In the genomic region with DNA sequence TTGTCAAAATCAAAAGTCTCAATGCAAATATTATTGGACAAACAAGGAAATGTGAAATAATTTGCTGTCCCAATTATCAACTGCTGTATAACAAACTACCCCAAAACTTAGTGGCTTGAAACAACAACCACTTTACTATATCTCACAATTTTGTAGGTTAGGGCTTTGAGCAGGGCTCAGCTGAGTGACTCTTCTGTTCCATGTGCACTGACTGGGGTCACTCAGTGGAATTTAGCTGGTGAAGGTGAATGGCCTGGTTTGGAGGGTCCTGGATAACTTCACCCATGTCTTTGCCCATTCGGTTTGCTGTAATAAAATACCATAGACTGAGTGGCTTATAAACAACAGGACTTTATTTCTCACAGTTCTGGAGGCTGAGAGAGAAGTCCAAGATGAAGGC, we compare ENCODE assay signal across 40 cellular contexts.
"Had no signal": no experiment of that assay in that cellular context is flagged by ENCODE, and none has a peak within 500 bp of the region (broad histone marks: within the 10 kb centered on the region; RNA-seq: fewer than 3 reads in every experiment).

No MANE protein-coding gene starts in this region.

- H3K27me3 ChIP-seq: adrenal gland, ascending aorta, body of pancreas, brain microvascular endothelial cell, breast epithelium had no signal

- DNase-seq: activated effector memory CD4-positive, alpha-beta T cell treated with anti-CD3 and anti-CD28 coated beads, Interleukin-2, amount 50 U/mL, for 16 hours; activated effector memory CD4-positive, alpha-beta T cell treated with Interleukin-2 at 50 U/mL for 16 hours; activated gamma-delta T cell; activated gamma-delta T cell treated with Interleukin-2 at 50 U/mL for 16 hours; activated naive CD4-positive, alpha-beta T cell; activated naive CD4-positive, alpha-beta T cell treated with anti-CD3 and anti-CD28 coated beads for 36 hours; activated naive CD4-positive, alpha-beta T cell treated with anti-CD3 and anti-CD28 coated beads, Interleukin-2, amount 10 ng/mL, durations not matched to agents 7 days and 5 days; activated naive CD4-positive, alpha-beta T cell treated with anti-CD3 and anti-CD28 coated beads, Interleukin-2, amount 50 U/mL, for 16 hours; activated naive CD4-positive, alpha-beta T cell treated with Interleukin-2 at 50 U/mL for 16 hours; activated naive CD8-positive, alpha-beta T cell treated with anti-CD3 and anti-CD28 coated beads for 36 hours; activated naive CD8-positive, alpha-beta T cell treated with anti-CD3 and anti-CD28 coated beads, Interleukin-2, amount 10 ng/mL, durations not matched to agents 7 days and 5 days; activated naive CD8-positive, alpha-beta T cell treated with anti-CD3 and anti-CD28 coated beads, Interleukin-2, amount 50 U/mL, for 24 hours; activated T-cell treated with anti-CD3 and anti-CD28 coated beads, Interleukin-2, amount 50 U/mL, for 1 hour; activated T-cell treated with anti-CD3 and anti-CD28 coated beads, Interleukin-2, amount 50 U/mL, for 24 hours; activated T-cell treated with anti-CD3 and anti-CD28 coated beads, Interleukin-2, amount 50 U/mL, for 4 hours; activated T-cell treated with anti-CD3 and anti-CD28 coated beads, Interleukin-2, amount 50 U/mL, for 48 hours; activated T-cell treated with anti-CD3 and anti-CD28 coated beads, Interleukin-2, amount 50 U/mL, for 72 hours; adrenal gland; amniotic stem cell; amygdala; anterior cingulate cortex; aorta; body of pancreas; brain microvascular endothelial cell; caudate nucleus; central memory CD4-positive, alpha-beta T cell; cerebellar nuclear complex had no signal

- H3K36me3 ChIP-seq: adrenal gland, ascending aorta, brain microvascular endothelial cell, breast epithelium, cardiac muscle cell had no signal

- H3K27ac Mint-ChIP-seq: activated naive CD4-positive, alpha-beta T cell treated with anti-CD3 and anti-CD28 coated beads for 36 hours; activated naive CD4-positive, alpha-beta T cell treated with anti-CD3 and anti-CD28 coated beads, Interleukin-2, amount 10 ng/mL, durations not matched to agents 7 days and 5 days; activated naive CD4-positive, alpha-beta T cell treated with anti-CD3 and anti-CD28 coated beads, Interleukin-2, amount 50 U/mL, for 24 hours; activated naive CD4-positive, alpha-beta T cell treated with anti-CD3 and anti-CD28 coated beads, Interleukin-2, amount 50 U/mL, for 72 hours; activated naive CD8-positive, alpha-beta T cell; activated naive CD8-positive, alpha-beta T cell treated with anti-CD3 and anti-CD28 coated beads for 36 hours; activated naive CD8-positive, alpha-beta T cell treated with anti-CD3 and anti-CD28 coated beads, Interleukin-2, amount 10 ng/mL, durations not matched to agents 7 days and 5 days; activated naive CD8-positive, alpha-beta T cell treated with anti-CD3 and anti-CD28 coated beads, Interleukin-2, amount 50 U/mL, for 24 hours; activated T-cell treated with anti-CD3 and anti-CD28 coated beads, Interleukin-2, amount 50 U/mL, for 24 hours; activated T-cell treated with anti-CD3 and anti-CD28 coated beads, Interleukin-2, amount 50 U/mL, for 72 hours; activated T-helper 1 cell treated with anti-CD3 and anti-CD28 coated beads, Interleukin-12 subunit alpha, Interleukin-12 subunit beta, Interleukin-2, Interleukin-4 antibody, amounts not matched to agents 30 ng/mL and 10 ng/mL and 1 ng/mL, durations not matched to agents 14 hours and 24 hours and 36 hours; activated T-helper 17 cell treated with anti-CD3 and anti-CD28 coated beads, Interleukin-2, amount 50 U/mL, for 72 hours; activated T-helper 2 cell treated with anti-CD3 and anti-CD28 coated beads, Interferon-gamma antibody, Interleukin-2, Interleukin-4, amounts not matched to agents 10 μg/mL and 5 μg/mL and 100 μg/mL, durations not matched to agents 14 hours and 24 hours and 36 hours; brain had no signal

- H3K4me3 Mint-ChIP-seq: activated naive CD4-positive, alpha-beta T cell treated with anti-CD3 and anti-CD28 coated beads for 36 hours; activated naive CD4-positive, alpha-beta T cell treated with anti-CD3 and anti-CD28 coated beads, Interleukin-2, amount 10 ng/mL, durations not matched to agents 7 days and 5 days; activated naive CD4-positive, alpha-beta T cell treated with anti-CD3 and anti-CD28 coated beads, Interleukin-2, amount 50 U/mL, for 24 hours; activated naive CD8-positive, alpha-beta T cell; activated naive CD8-positive, alpha-beta T cell treated with anti-CD3 and anti-CD28 coated beads for 36 hours; activated naive CD8-positive, alpha-beta T cell treated with anti-CD3 and anti-CD28 coated beads, Interleukin-2, amount 10 ng/mL, durations not matched to agents 7 days and 5 days; activated naive CD8-positive, alpha-beta T cell treated with anti-CD3 and anti-CD28 coated beads, Interleukin-2, amount 50 U/mL, for 24 hours; activated T-cell treated with anti-CD3 and anti-CD28 coated beads, Interleukin-2, amount 50 U/mL, for 24 hours; activated T-cell treated with anti-CD3 and anti-CD28 coated beads, Interleukin-2, amount 50 U/mL, for 4 hours; activated T-cell treated with anti-CD3 and anti-CD28 coated beads, Interleukin-2, amount 50 U/mL, for 72 hours; activated T-helper 1 cell treated with anti-CD3 and anti-CD28 coated beads, Interleukin-12 subunit alpha, Interleukin-12 subunit beta, Interleukin-2, Interleukin-4 antibody, amounts not matched to agents 30 ng/mL and 10 ng/mL and 1 ng/mL, durations not matched to agents 14 hours and 24 hours and 36 hours; activated T-helper 17 cell treated with anti-CD3 and anti-CD28 coated beads, Interleukin-2, amount 50 U/mL, for 72 hours; central memory CD8-positive, alpha-beta T cell had no signal

- H3K27me3 Mint-ChIP-seq: brain had no signal

- H3K9me3 Mint-ChIP-seq: activated naive CD4-positive, alpha-beta T cell treated with anti-CD3 and anti-CD28 coated beads for 36 hours; activated naive CD4-positive, alpha-beta T cell treated with anti-CD3 and anti-CD28 coated beads, Interleukin-2, amount 10 ng/mL, durations not matched to agents 7 days and 5 days; activated naive CD4-positive, alpha-beta T cell treated with anti-CD3 and anti-CD28 coated beads, Interleukin-2, amount 50 U/mL, for 24 hours; activated naive CD4-positive, alpha-beta T cell treated with anti-CD3 and anti-CD28 coated beads, Interleukin-2, amount 50 U/mL, for 72 hours; activated naive CD8-positive, alpha-beta T cell treated with anti-CD3 and anti-CD28 coated beads for 36 hours; activated T-cell treated with anti-CD3 and anti-CD28 coated beads, Interleukin-2, amount 50 U/mL, for 4 hours; activated T-helper 17 cell treated with anti-CD3 and anti-CD28 coated beads, Interleukin-2, amount 50 U/mL, for 72 hours; activated T-helper 2 cell treated with anti-CD3 and anti-CD28 coated beads, Interferon-gamma antibody, Interleukin-2, Interleukin-4, amounts not matched to agents 10 μg/mL and 5 μg/mL and 100 μg/mL, durations not matched to agents 14 hours and 24 hours and 36 hours; central memory CD8-positive, alpha-beta T cell had no signal

- ATAC-seq: activated naive CD4-positive, alpha-beta T cell treated with anti-CD3 and anti-CD28 coated beads, Interleukin-2, amount 50 U/mL, for 72 hours; activated naive CD8-positive, alpha-beta T cell treated with anti-CD3 and anti-CD28 coated beads, Interleukin-2, amount 50 U/mL, for 24 hours; activated T-cell treated with anti-CD3 and anti-CD28 coated beads, Interleukin-2, amount 50 U/mL, for 4 hours; activated T-cell treated with anti-CD3 and anti-CD28 coated beads, Interleukin-2, amount 50 U/mL, for 72 hours; activated T-helper 17 cell treated with anti-CD3 and anti-CD28 coated beads, Interleukin-2, amount 50 U/mL, for 72 hours; body of pancreas had no signal

- FAIRE-seq: astrocyte, bronchial epithelial cell had no signal

- H3K4me3 ChIP-seq: adrenal gland, ascending aorta, body of pancreas, breast epithelium, cardiac muscle cell had no signal

- H3K9me3 ChIP-seq: adrenal gland, ascending aorta, body of pancreas, breast epithelium had no signal

- H3K4me1 ChIP-seq: breast epithelium had no signal

- H3K36me3 Mint-ChIP-seq: activated naive CD4-positive, alpha-beta T cell treated with anti-CD3 and anti-CD28 coated beads, Interleukin-2, amount 10 ng/mL, durations not matched to agents 7 days and 5 days; activated naive CD4-positive, alpha-beta T cell treated with anti-CD3 and anti-CD28 coated beads, Interleukin-2, amount 50 U/mL, for 24 hours; activated naive CD8-positive, alpha-beta T cell treated with anti-CD3 and anti-CD28 coated beads for 36 hours; activated naive CD8-positive, alpha-beta T cell treated with anti-CD3 and anti-CD28 coated beads, Interleukin-2, amount 10 ng/mL, durations not matched to agents 7 days and 5 days; brain had no signal

- H3K27ac ChIP-seq: adrenal gland, ascending aorta, body of pancreas, brain microvascular endothelial cell, breast epithelium, cardiac muscle cell had no signal
